In the genomic region with DNA sequence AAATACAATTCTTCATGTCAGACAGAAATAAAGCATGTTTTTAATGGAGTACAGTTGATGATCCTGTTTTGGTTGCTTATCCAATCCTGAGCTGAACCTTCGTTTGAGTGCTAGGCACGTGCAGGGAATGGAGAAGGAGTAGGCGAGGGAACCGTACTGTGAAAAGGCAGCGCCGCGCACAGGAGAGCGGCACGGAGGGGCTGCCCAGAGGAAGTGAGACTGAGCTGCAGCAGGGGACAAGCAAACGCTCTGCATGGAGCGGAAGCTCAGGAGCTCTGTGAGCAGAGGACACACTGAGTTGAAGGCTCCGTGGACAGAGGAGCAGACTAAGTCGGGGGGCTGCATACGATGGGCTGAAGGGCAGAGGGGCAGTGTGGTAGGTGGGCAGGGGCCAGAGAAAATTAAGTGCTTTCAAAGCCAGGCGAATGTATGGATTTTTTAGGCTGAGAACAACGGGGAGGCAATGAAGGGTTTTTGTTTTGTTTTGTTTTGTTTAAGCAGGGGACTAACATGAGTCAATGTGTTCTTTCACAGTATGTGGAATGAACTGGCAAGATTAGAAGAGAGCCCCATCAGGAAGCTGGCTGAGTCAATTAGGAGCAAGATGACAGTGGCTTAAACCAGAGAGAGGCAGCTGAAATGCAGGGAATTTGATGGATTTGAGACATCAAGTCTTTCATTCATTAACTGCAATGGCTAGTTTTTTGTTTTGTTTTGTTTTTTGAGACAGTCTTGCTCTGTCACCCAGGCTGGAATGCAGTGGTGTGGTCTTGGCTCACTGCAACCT, we compare ENCODE assay signal across 8 cellular contexts. TPM values are rescaled to one million over a fixed set of nuclear protein-coding genes. Genes with fewer than 3 reads are reported as not detected.
A peak's percentile ranks its signal among the peaks of the same experiment; 100 is the strongest.
DNase-seq lines count a peak whose midpoint lies in the region; ATAC-seq and TF ChIP-seq lines count a peak whose summit lies in the region.

No MANE protein-coding gene starts in this region.

- H3K27ac Mint-ChIP-seq in activated B cell treated with CpG ODN at 0.5 μM for 24 hours (peak overlapping the region; percentile 79), Caco-2 (ENCODE audit: unreplicated experiment) (no peak overlapping the region)

- peak overlapping the region; percentile 78 for H3K4me3 Mint-ChIP-seq in activated B cell treated with CpG ODN at 0.5 μM for 24 hours
- no peak overlapping the region for H3K4me3 Mint-ChIP-seq in Caco-2 (ENCODE audit: unreplicated experiment)

- no TSS peak for BruUV-seq in Caco-2 (replicated peaks; lab: Mats Ljungman, UMichigan)

- CTCF ChIA-PET in activated B cell treated with CpG ODN at 0.5 μM for 24 hours (lab: Charles Lee) = no interaction called here
- CTCF ChIA-PET in Caco-2 (lab: Charles Lee) = no interaction called here

- ATAC-seq in HG02610 (IDR thresholded peaks at IDR 0.05; ENCODE audit: unreplicated experiment) (peak; percentile 41), activated B cell treated with CpG ODN at 0.5 μM for 24 hours (ENCODE audit: low read depth) (peak; percentile 84)

- H3K36me3 Mint-ChIP-seq in activated B cell treated with CpG ODN at 0.5 μM for 24 hours (ENCODE audit: low read depth) (peaks cover 78% of the 10 kb centered on the region), Caco-2 (ENCODE audit: insufficient read depth, unreplicated experiment) (no peaks in the 10 kb centered on the region)

- no peaks in the 10 kb centered on the region for H3K9me3 ChIP-seq in Caco-2

- H3K27me3 ChIP-seq in Caco-2 (replicated peaks; ENCODE audit: control insufficient read depth, insufficient read depth, low read length) = no peaks in the 10 kb centered on the region

- TF ChIP-seq POLR2A in GM15510 (IDR thresholded peaks at IDR 0.05; ENCODE audit: borderline replicate concordance, extremely low read depth, insufficient read length) = peak; percentile 38

- H3K4me1 Mint-ChIP-seq in activated B cell treated with CpG ODN at 0.5 μM for 24 hours = peaks cover 9% of the 10 kb centered on the region
- peaks cover 5% of the 10 kb centered on the region for H3K4me1 Mint-ChIP-seq in Caco-2 (ENCODE audit: low read depth, unreplicated experiment)

- no peak for DNase-seq in activated B cell treated with CpG ODN at 0.5 μM for 24 hours
- DNase-seq in kidney glomerular epithelial cell (lab: John Stamatoyannopoulos, UW) = peak; percentile 62
- no peak for DNase-seq in HuH-7.5 (ENCODE audit: low spot score)
- no peak for DNase-seq in Caco-2
- DNase-seq in HK-2 (ENCODE audit: unreplicated experiment) = no peak
- no peak for DNase-seq in central memory CD4-positive, alpha-beta T cell

- TF ChIP-seq CTCF in activated B cell treated with CpG ODN at 0.5 μM for 24 hours (IDR thresholded peaks at IDR 0.05) = no peak
- TF ChIP-seq CTCF in Caco-2 (IDR thresholded peaks at IDR 0.05; ENCODE audit: insufficient read depth in 1 of 2, low read depth in 1 of 2, low read length in 1 of 2, severe bottlenecking in 1 of 2, unreplicated experiment in 1 of 2) = no peak

- intact Hi-C loops in activated B cell treated with CpG ODN at 0.5 μM for 24 hours (cut with micrococcal nuclease) = no loop called here
- intact Hi-C loops in Caco-2 (cut with micrococcal nuclease; ENCODE audit: unreplicated experiment) = no loop called here

- no peaks in the 10 kb centered on the region for H3K36me3 ChIP-seq in Caco-2 (ENCODE audit: control insufficient read depth, insufficient read depth, low read length)

- POLR2A ChIA-PET in activated B cell treated with CpG ODN at 0.5 μM for 24 hours (lab: Charles Lee) = interaction anchor here (0.9 to 1.2 kb wide), 2 partner anchors 25 to 749 kb away, joined by 3 to 4 read pairs; no protein-coding TSS in a partner anchor
- POLR2A ChIA-PET in Caco-2 (lab: Charles Lee) = no interaction called here

- H3K27me3 Mint-ChIP-seq in activated B cell treated with CpG ODN at 0.5 μM for 24 hours = no peaks in the 10 kb centered on the region
- no peaks in the 10 kb centered on the region for H3K27me3 Mint-ChIP-seq in Caco-2 (ENCODE audit: insufficient read depth, unreplicated experiment)

- no peak overlapping the region for H3K4me3 ChIP-seq in Caco-2 (ENCODE audit: low read depth, low read length)

- H3K4me1 ChIP-seq in Caco-2 = 0 out of 2 replicates have a peak, but pooled peaks cover 9% of the 10 kb centered on the region

- no peaks in the 10 kb centered on the region for H3K9me3 Mint-ChIP-seq in activated B cell treated with CpG ODN at 0.5 μM for 24 hours
- H3K9me3 Mint-ChIP-seq in Caco-2 (ENCODE audit: unreplicated experiment) = no peaks in the 10 kb centered on the region

RNA-seq across cellular contexts. Expression of a gene that starts 23.8 kb away (rescaled TPM):
- total RNA-seq in activated B cell treated with CpG ODN at 0.5 μM for 24 hours = 45.8 and 49.9 TPM in 2 replicates
- 34.7 and 39.2 TPM in 2 replicates for total RNA-seq in Caco-2 (2022)

RNA-seq across cellular contexts. Expression of a gene that starts 48.3 kb away (rescaled TPM):
- 12.0 and 13.0 TPM in 2 replicates for total RNA-seq in activated B cell treated with CpG ODN at 0.5 μM for 24 hours
- 9.8 and 11.5 TPM in 2 replicates for total RNA-seq in Caco-2 (2022)
